ENCODE assay signal across 19 cellular contexts in genomic region chr19:3782903-3783302, GRCh38. TPM values are rescaled to one million over a fixed set of nuclear protein-coding genes. Genes with fewer than 3 reads are reported as not detected.
DNase-seq lines count a peak whose midpoint lies in the region; ATAC-seq and TF ChIP-seq lines count a peak whose summit lies in the region.
"Had no signal": no experiment of that assay in that cellular context is flagged by ENCODE, and none has a peak within 500 bp of the region (broad histone marks: within the 10 kb centered on the region; RNA-seq: fewer than 3 reads in every experiment).

No MANE protein-coding gene starts in this region.

- peaks cover 17% of the 10 kb centered on the region for H3K27me3 ChIP-seq in H7 (ENCODE audit: control insufficient read depth, insufficient read depth, low read length)
- H3K27me3 ChIP-seq in IMR-90 (ENCODE audit: control insufficient read depth, insufficient read depth, low read length), result peaks cover 19% of the 10 kb centered on the region
- H3K27me3 ChIP-seq in endodermal cell (ENCODE audit: control insufficient read depth, insufficient read depth, low read length, poor library complexity, severe bottlenecking), result peaks cover 30% of the 10 kb centered on the region
- peaks cover 9% of the 10 kb centered on the region for H3K27me3 ChIP-seq in osteoblast (ENCODE audit: insufficient read depth, low read length)
- H3K27me3 ChIP-seq in CD8-positive, alpha-beta T cell (ENCODE audit: insufficient read depth, low read length), result no peaks in the 10 kb centered on the region

- in situ Hi-C loops in IMR-90 (cut with MboI; ENCODE audit: low sequenced_read_pairs), result no loop called here

- no peaks in the 10 kb centered on the region for H3K79me1 ChIP-seq in IMR-90 (ENCODE audit: low read depth in 1 of 2, low read length in 2 of 2)

- H3K27me3 Mint-ChIP-seq in endodermal cell (ENCODE audit: insufficient read depth), result peaks cover 51% of the 10 kb centered on the region
- H3K27me3 Mint-ChIP-seq in progenitor cell of endocrine pancreas, result peaks cover 30% of the 10 kb centered on the region
- H3K27me3 Mint-ChIP-seq in CD8-positive, alpha-beta T cell (ENCODE audit: low read depth), result no peaks in the 10 kb centered on the region
- H3K27me3 Mint-ChIP-seq: CD4-positive, alpha-beta memory T cell had no signal

- no peaks in the 10 kb centered on the region for H3K79me2 ChIP-seq in osteoblast (ENCODE audit: insufficient read depth, low read length)

- H3K4me3 ChIP-seq in H7 (ENCODE audit: insufficient read depth, low read depth, low read length) (no peak overlapping the region), IMR-90 (ENCODE audit: insufficient read depth, low read depth, low read length) (no peak overlapping the region), endodermal cell (ENCODE audit: low read length) (no peak overlapping the region), osteoblast (ENCODE audit: insufficient read depth, low read length) (no peak overlapping the region)
- H3K4me3 ChIP-seq in CD8-positive, alpha-beta T cell (ENCODE audit: low read depth, low read length), result no peak overlapping the region
- H3K4me3 ChIP-seq: GM23248, HAP-1 had no signal

- no peak overlapping the region for H3K27ac Mint-ChIP-seq in endodermal cell
- no peak overlapping the region for H3K27ac Mint-ChIP-seq in progenitor cell of endocrine pancreas
- H3K27ac Mint-ChIP-seq in CD8-positive, alpha-beta T cell, result no peak overlapping the region
- H3K27ac Mint-ChIP-seq: HFFc6 had no signal

- H2BK20ac ChIP-seq in IMR-90 (ENCODE audit: low read depth, low read length), result no peak overlapping the region

- H3K4me1 Mint-ChIP-seq in endodermal cell (no peaks in the 10 kb centered on the region), progenitor cell of endocrine pancreas (ENCODE audit: low read depth) (no peaks in the 10 kb centered on the region)
- peaks cover 18% of the 10 kb centered on the region for H3K4me1 Mint-ChIP-seq in CD8-positive, alpha-beta T cell (ENCODE audit: low read depth)

- H3K9me3 Mint-ChIP-seq in endodermal cell (peaks cover 21% of the 10 kb centered on the region), progenitor cell of endocrine pancreas (ENCODE audit: low read depth) (peaks cover 11% of the 10 kb centered on the region)
- H3K9me3 Mint-ChIP-seq in CD8-positive, alpha-beta T cell, result peaks cover 7% of the 10 kb centered on the region

- H3K36me3 ChIP-seq in H7 (replicated peaks; ENCODE audit: control insufficient read depth, insufficient read depth, low read length), result no peaks in the 10 kb centered on the region; the same call in 1 of the 2 replicates
- no peaks in the 10 kb centered on the region for H3K36me3 ChIP-seq in IMR-90 (ENCODE audit: control insufficient read depth, insufficient read depth, low read length)
- H3K36me3 ChIP-seq in endodermal cell (ENCODE audit: control insufficient read depth, insufficient read depth, low read length), result no peaks in the 10 kb centered on the region
- no peaks in the 10 kb centered on the region for H3K36me3 ChIP-seq in osteoblast (ENCODE audit: insufficient read depth, low read length)
- peaks cover 6% of the 10 kb centered on the region for H3K36me3 ChIP-seq in CD8-positive, alpha-beta T cell (ENCODE audit: insufficient read depth, low read length)

- H4K20me1 ChIP-seq in IMR-90 (ENCODE audit: insufficient read depth, low read length) (no peaks in the 10 kb centered on the region), osteoblast (ENCODE audit: insufficient read depth, low read length) (no peaks in the 10 kb centered on the region)

- H4K91ac ChIP-seq in IMR-90 (ENCODE audit: insufficient read depth, low read depth, low read length), result no peak overlapping the region

- H3K56ac ChIP-seq in IMR-90 (ENCODE audit: extremely low read depth, insufficient read depth, low read length), result no peak overlapping the region

- CTCF ChIA-PET in IMR-90 (lab: Yijun Ruan, JAX), result no interaction called here
- CTCF ChIA-PET in CD8-positive, alpha-beta T cell (lab: Charles Lee), result interaction anchor here (0.9 to 3.9 kb wide), 4 partner anchors 20 to 39 kb away, joined by 4 to 24 read pairs (median 6); partner anchors contain the start of gene MRPL54

- no peak overlapping the region for H4K8ac ChIP-seq in IMR-90 (ENCODE audit: low read depth in 2 of 2, low read length in 2 of 2)

- no peak overlapping the region for H2AK9ac ChIP-seq in IMR-90 (replicated peaks; ENCODE audit: low read depth, low read length, poor library complexity)

- H3K9me3 ChIP-seq in IMR-90 (ENCODE audit: control insufficient read depth, insufficient read depth, low read length), result peaks cover 24% of the 10 kb centered on the region
- H3K9me3 ChIP-seq in endodermal cell (ENCODE audit: control insufficient read depth, low read length), result peaks cover 20% of the 10 kb centered on the region
- H3K9me3 ChIP-seq in osteoblast (ENCODE audit: low read depth, low read length), result peaks cover 13% of the 10 kb centered on the region
- H3K9me3 ChIP-seq in CD8-positive, alpha-beta T cell (ENCODE audit: low read length), result peaks cover 16% of the 10 kb centered on the region

- H3K4me3 Mint-ChIP-seq in endodermal cell (no peak overlapping the region), progenitor cell of endocrine pancreas (ENCODE audit: low read depth) (no peak overlapping the region)
- no peak overlapping the region for H3K4me3 Mint-ChIP-seq in CD8-positive, alpha-beta T cell
- H3K4me3 Mint-ChIP-seq: HFFc6 had no signal

- no peak overlapping the region for H3K18ac ChIP-seq in IMR-90 (ENCODE audit: low read depth, low read length)

- no peak overlapping the region for H2BK120ac ChIP-seq in IMR-90 (ENCODE audit: low read depth, low read length)

- dilution Hi-C loops in IMR-90 (cut with HindIII; ENCODE audit: low sequenced_read_pairs, unreplicated experiment), result no loop called here

- no peak overlapping the region for H2BK15ac ChIP-seq in IMR-90 (ENCODE audit: low read depth, low read length)

- H2AK5ac ChIP-seq in IMR-90 (ENCODE audit: low read depth, low read length), result no peak overlapping the region

- BruUV-seq in IMR-90 (replicated peaks; lab: Mats Ljungman, UMichigan), result no TSS peak

- no peak for TF ChIP-seq POLR2A in IMR-90 (IDR thresholded peaks at IDR 0.05; ENCODE audit: low read depth, low read length)

- intact Hi-C loops in IMR-90 (cut with micrococcal nuclease), result no loop called here
- intact Hi-C loops in CD8-positive, alpha-beta T cell (cut with DNase I, micrococcal nuclease), result loop anchor here (1.0 kb wide), 1 partner anchor 39 kb away; no protein-coding TSS in a partner anchor

- POLR2A ChIA-PET in IMR-90 (lab: Charles Lee; ENCODE audit: unreplicated experiment), result no interaction called here
- POLR2A ChIA-PET in CD8-positive, alpha-beta T cell (lab: Charles Lee), result interaction anchor here (2.1 kb wide), 1 partner anchor 39 kb away, joined by 5 read pairs; no protein-coding TSS in a partner anchor

- DNase-seq in H7, result peak; percentile 43
- DNase-seq in IMR-90, result no peak
- peak; percentile 37 for DNase-seq in endodermal cell
- peak; percentile 44 for DNase-seq in osteoblast (ENCODE audit: insufficient read length, low spot score, missing footprints)
- DNase-seq in A172 (ENCODE audit: low spot score), result no peak
- DNase-seq in progenitor cell of endocrine pancreas (ENCODE audit: low spot score, unreplicated experiment), result no peak
- no peak for DNase-seq in CD8-positive, alpha-beta T cell
- DNase-seq: 8988T, C1 segment of cervical spinal cord, DMS153, DND-41, GM23248, HFFc6 had no signal

- no peak overlapping the region for H3K4me2 ChIP-seq in IMR-90 (ENCODE audit: low read depth, low read length)
- H3K4me2 ChIP-seq in osteoblast (ENCODE audit: insufficient read depth, low read length), result no peak overlapping the region

- H2BK5ac ChIP-seq in IMR-90 (ENCODE audit: low read depth, low read length, poor library complexity, severe bottlenecking), result no peak overlapping the region

- H3K23ac ChIP-seq in IMR-90 (ENCODE audit: low read depth, low read length), result no peak overlapping the region

- no peak for TF ChIP-seq RAD21 in IMR-90 (IDR thresholded peaks at IDR 0.05; ENCODE audit: low read length)

- no peaks in the 10 kb centered on the region for H3K4me1 ChIP-seq in IMR-90 (ENCODE audit: control insufficient read depth, insufficient read depth, low read length)
- H3K4me1 ChIP-seq in endodermal cell (ENCODE audit: control insufficient read depth, insufficient read depth, low read length), result no peaks in the 10 kb centered on the region
- H3K4me1 ChIP-seq in osteoblast (ENCODE audit: insufficient read depth, low read length), result no peaks in the 10 kb centered on the region
- H3K4me1 ChIP-seq in CD8-positive, alpha-beta T cell (ENCODE audit: insufficient read depth, low read length), result peaks cover 15% of the 10 kb centered on the region
- H3K4me1 ChIP-seq: Caco-2, HAP-1 had no signal

- H4K5ac ChIP-seq in IMR-90 (ENCODE audit: low read depth, low read length), result no peak overlapping the region

- H3K9me1 ChIP-seq in IMR-90 (ENCODE audit: insufficient read depth, low read length), result no peaks in the 10 kb centered on the region

- H3K4ac ChIP-seq in IMR-90 (ENCODE audit: low read depth, low read length), result no peak overlapping the region

- no peak for ATAC-seq in IMR-90 (ENCODE audit: low read depth)
- ATAC-seq in CD8-positive, alpha-beta T cell, result no peak

- TF ChIP-seq CTCF in IMR-90 (conservative IDR thresholded peaks at IDR 0.05; ENCODE audit: low read depth, low read length) (no peak), endodermal cell (conservative IDR thresholded peaks at IDR 0.05) (no peak), osteoblast (IDR thresholded peaks at IDR 0.05; ENCODE audit: extremely low read depth, low read depth, low read length) (no peak), progenitor cell of endocrine pancreas (IDR thresholded peaks at IDR 0.05; ENCODE audit: unreplicated experiment) (no peak)
- TF ChIP-seq CTCF in CD8-positive, alpha-beta T cell (IDR thresholded peaks at IDR 0.05), result no peak

- no peak overlapping the region for H3K14ac ChIP-seq in IMR-90 (replicated peaks; ENCODE audit: low read depth, low read length)

- 50% methylated on average over 2 of the region's 13 CpGs; no CpG with 5 or more reads in 1 of the 2 experiments for WGBS in IMR-90 (ENCODE audit: extremely low coverage in 2 of 2, insufficient read length in 1 of 2), 2 experiments
- WGBS in endodermal cell (ENCODE audit: insufficient coverage in 1 of 2, insufficient read length in 1 of 2), 2 experiments, result 91 to 95% methylated on average over 6 to 13 of the region's 13 CpGs

- H3K9ac ChIP-seq in IMR-90 (ENCODE audit: low read depth, low read length) (no peak overlapping the region), endodermal cell (ENCODE audit: extremely low read depth, low read length, poor library complexity, severe bottlenecking) (no peak overlapping the region)
- H3K9ac ChIP-seq: GM23248 had no signal

- peak overlapping the region; percentile 21 for H2AFZ ChIP-seq in IMR-90 (replicated peaks; ENCODE audit: low read length, poor library complexity)
- no peak overlapping the region for H2AFZ ChIP-seq in osteoblast (ENCODE audit: low read length)
- H2AFZ ChIP-seq: GM23248 had no signal

- H3K36me3 Mint-ChIP-seq in endodermal cell (ENCODE audit: low read depth) (peaks cover 9% of the 10 kb centered on the region), progenitor cell of endocrine pancreas (ENCODE audit: insufficient read depth) (peaks cover 5% of the 10 kb centered on the region)
- peaks cover 21% of the 10 kb centered on the region for H3K36me3 Mint-ChIP-seq in CD8-positive, alpha-beta T cell

- no peak overlapping the region for H3K27ac ChIP-seq in IMR-90 (ENCODE audit: insufficient read depth, low read length)
- no peak overlapping the region for H3K27ac ChIP-seq in endodermal cell (ENCODE audit: low read depth, low read length)
- H3K27ac ChIP-seq in osteoblast (ENCODE audit: low read depth, low read length), result no peak overlapping the region
- H3K27ac ChIP-seq in CD8-positive, alpha-beta T cell (ENCODE audit: low read depth, low read length), result no peak overlapping the region
- H3K27ac ChIP-seq: GM23248 had no signal

RNA-seq across cellular contexts. Expression of gene MATK, which starts 3.3 kb away (rescaled TPM):
- 19.1 and 22.8 TPM in 2 replicates for total RNA-seq in H7 (2014; rRNA removed; shearing (Covaris generic))
- total RNA-seq in IMR-90 (2012; rRNA removed) (not detected in 2 replicates), endodermal cell (1 to 10 TPM; 5.7 to 5.8 TPM), osteoblast (not detected in 2 replicates), progenitor cell of endocrine pancreas (1.8 TPM in 2 replicates)
- polyA plus RNA-seq in IMR-90 (2012; rRNA removed), result not detected in 2 replicates
- not detected in 2 replicates for polyA plus RNA-seq in IMR-90 (2012; cell fraction: cytosol; rRNA removed)
- not detected in 2 replicates for polyA plus RNA-seq in IMR-90 (2012; cell fraction: nucleus; rRNA removed; ENCODE audit: low replicate concordance)
- polyA plus RNA-seq in endodermal cell (2013, experiment 1 of 2), result 2.2 TPM
- 1.4 TPM for polyA plus RNA-seq in endodermal cell (2013, experiment 2 of 2)
- 0.05 and 0.78 TPM in 2 replicates for total RNA-seq in A172 (2014; rRNA removed; shearing (Covaris generic))
- 10 to 100 TPM; 38.1 to 40.0 TPM for total RNA-seq in CD8-positive, alpha-beta T cell
- total RNA-seq: GM23248, HFFc6 had no signal
- polyA plus RNA-seq: BJ, GM23248 had no signal

RNA-seq across cellular contexts. Expression of gene RAX2, which starts 10.9 kb away (rescaled TPM):
- not detected in 2 replicates for total RNA-seq in H7 (2014; rRNA removed; shearing (Covaris generic))
- total RNA-seq in IMR-90 (2012; rRNA removed) (not detected in 2 replicates), endodermal cell (not detected), osteoblast (not detected in 2 replicates), progenitor cell of endocrine pancreas (not detected in 2 replicates)
- not detected in 2 replicates for polyA plus RNA-seq in IMR-90 (2012; rRNA removed)
- not detected in 2 replicates for polyA plus RNA-seq in IMR-90 (2012; cell fraction: cytosol; rRNA removed)
- not detected in 2 replicates for polyA plus RNA-seq in IMR-90 (2012; cell fraction: nucleus; rRNA removed; ENCODE audit: low replicate concordance)
- not detected for polyA plus RNA-seq in endodermal cell (2013, experiment 1 of 2)
- not detected for polyA plus RNA-seq in endodermal cell (2013, experiment 2 of 2)
- not detected in 2 replicates for total RNA-seq in A172 (2014; rRNA removed; shearing (Covaris generic))
- total RNA-seq in CD8-positive, alpha-beta T cell, result not detected
- total RNA-seq: A673; Caco-2; CD4-positive, alpha-beta memory T cell; GM23248; H1; HFFc6 had no signal
- polyA plus RNA-seq: BJ; CD4-positive, alpha-beta memory T cell; GM23248 had no signal

RNA-seq across cellular contexts. Expression of gene MRPL54, which starts 20.4 kb away (rescaled TPM):
- 56.3 and 62.1 TPM in 2 replicates for total RNA-seq in H7 (2014; rRNA removed; shearing (Covaris generic))
- total RNA-seq in IMR-90 (2012; rRNA removed), result 55.9 and 68.6 TPM in 2 replicates
- 75.7 and 96.5 TPM in 2 replicates for polyA plus RNA-seq in IMR-90 (2012; rRNA removed)
- polyA plus RNA-seq in IMR-90 (2012; cell fraction: cytosol; rRNA removed), result 126 and 298 TPM in 2 replicates
- polyA plus RNA-seq in IMR-90 (2012; cell fraction: nucleus; rRNA removed; ENCODE audit: low replicate concordance), result 25.4 and 32.2 TPM in 2 replicates
- 10 to 100 TPM; 38.1 to 38.9 TPM for total RNA-seq in endodermal cell
- polyA plus RNA-seq in endodermal cell (2013, experiment 1 of 2), result 41.9 TPM
- polyA plus RNA-seq in endodermal cell (2013, experiment 2 of 2), result 32.2 TPM
- total RNA-seq in osteoblast, result 41.6 and 44.8 TPM in 2 replicates
- 74.4 and 95.3 TPM in 2 replicates for total RNA-seq in A172 (2014; rRNA removed; shearing (Covaris generic))
- total RNA-seq in progenitor cell of endocrine pancreas, result 38.6 and 39.8 TPM in 2 replicates
- total RNA-seq in CD8-positive, alpha-beta T cell, result 10 to 100 TPM; 72.5 to 78.0 TPM

RNA-seq across cellular contexts. Expression of gene APBA3, which starts 21.4 kb away (rescaled TPM):
- 36.8 and 37.3 TPM in 2 replicates for total RNA-seq in H7 (2014; rRNA removed; shearing (Covaris generic))
- 8.6 and 9.5 TPM in 2 replicates for total RNA-seq in IMR-90 (2012; rRNA removed)
- polyA plus RNA-seq in IMR-90 (2012; rRNA removed), result 18.4 and 21.0 TPM in 2 replicates
- 10.4 and 19.6 TPM in 2 replicates for polyA plus RNA-seq in IMR-90 (2012; cell fraction: cytosol; rRNA removed)
- 54.4 and 140 TPM in 2 replicates for polyA plus RNA-seq in IMR-90 (2012; cell fraction: nucleus; rRNA removed; ENCODE audit: low replicate concordance)
- 10 to 100 TPM; 27.5 to 42.2 TPM for total RNA-seq in endodermal cell
- 23.5 TPM for polyA plus RNA-seq in endodermal cell (2013, experiment 1 of 2)
- 22.8 TPM for polyA plus RNA-seq in endodermal cell (2013, experiment 2 of 2)
- 22.4 and 24.2 TPM in 2 replicates for total RNA-seq in osteoblast
- 22.2 and 28.7 TPM in 2 replicates for total RNA-seq in A172 (2014; rRNA removed; shearing (Covaris generic))
- total RNA-seq in progenitor cell of endocrine pancreas, result 31.4 and 33.3 TPM in 2 replicates
- total RNA-seq in CD8-positive, alpha-beta T cell, result 10 to 100 TPM; 48.8 to 51.6 TPM

Comparison
In these comparisons a context has a peak if more than half of its experiments do, and no peak if none do; other contexts are left out.
1. DNase-seq: peak in H7 (single experiment), endodermal cell (single experiment) and osteoblast (single experiment); none in IMR-90 (single experiment), A172 (single experiment), progenitor cell of endocrine pancreas (single experiment) and CD8-positive, alpha-beta T cell (0 of 7).